8 cellular contexts compared by ENCODE assay signal in genomic region chr5:138464018-138464387, GRCh38. TPM values are rescaled to one million over a fixed set of nuclear protein-coding genes. Genes with fewer than 3 reads are reported as not detected.
DNase-seq lines count a peak whose midpoint lies in the region; ATAC-seq and TF ChIP-seq lines count a peak whose summit lies in the region.

No MANE protein-coding gene starts in this region.

- H3K4me3 ChIP-seq in LNCaP clone FGC (ENCODE audit: low read depth, low read length) (peak overlapping the region; percentile 75), RWPE2 (ENCODE audit: severe bottlenecking) (peak overlapping the region; percentile 86), foreskin fibroblast (ENCODE audit: low read depth in 1 of 2, low read length in 2 of 2) (peak overlapping the region; percentile 82 to 93), neuron (ENCODE audit: low read length) (peak overlapping the region; percentile 90)

- peak; percentile 94 for DNase-seq in H4 (ENCODE audit: low spot score)
- DNase-seq in LNCaP clone FGC (ENCODE audit: low read depth): peak; percentile 61
- peak; percentile 95 for DNase-seq in RWPE2 (ENCODE audit: low spot score)
- DNase-seq in activated gamma-delta T cell (lab: John Stamatoyannopoulos, UW): peak; percentile 90
- peak; percentile 96 to 99 for DNase-seq in foreskin fibroblast
- peak; percentile 92 for DNase-seq in stromal cell of bone marrow (ENCODE audit: low read depth)

- peak; percentile 56 for TF ChIP-seq CTCF in LNCaP clone FGC (IDR thresholded peaks at IDR 0.05; ENCODE audit: control insufficient read depth, extremely low read depth, insufficient read depth)
- TF ChIP-seq CTCF in RWPE2 (IDR thresholded peaks at IDR 0.05; ENCODE audit: poor library complexity, severe bottlenecking): peak; percentile 100
- peak; percentile 85 for TF ChIP-seq CTCF in foreskin fibroblast (IDR thresholded peaks at IDR 0.05; ENCODE audit: low read depth, low read length)

- H3K9me3 ChIP-seq in ES-I3 (ENCODE audit: control insufficient read depth, insufficient read depth, low read length) (no peaks in the 10 kb centered on the region), RWPE2 (ENCODE audit: severe bottlenecking) (no peaks in the 10 kb centered on the region), neuron (ENCODE audit: low read length) (no peaks in the 10 kb centered on the region)

- H3K27me3 ChIP-seq in RWPE2 (ENCODE audit: insufficient read depth, poor library complexity, severe bottlenecking) (no peaks in the 10 kb centered on the region), neuron (ENCODE audit: insufficient read depth, low read length) (no peaks in the 10 kb centered on the region)

- ATAC-seq in RWPE2 (ENCODE audit: low read depth): peak; percentile 64

- peak overlapping the region; percentile 93 for H3K9ac ChIP-seq in ES-I3 (ENCODE audit: low read depth, low read length)

- H2AFZ ChIP-seq in neuron (ENCODE audit: low read depth, low read length): peak overlapping the region; percentile 93

- H3K4me1 ChIP-seq in ES-I3 (ENCODE audit: insufficient read depth, low read length) (no peaks in the 10 kb centered on the region; the same call in 1 of the 2 replicates), RWPE2 (ENCODE audit: insufficient read depth, poor library complexity, severe bottlenecking) (no peaks in the 10 kb centered on the region), neuron (ENCODE audit: insufficient read depth, low read length) (peaks cover 18% of the 10 kb centered on the region)

- H3K36me3 ChIP-seq in ES-I3 (ENCODE audit: insufficient read depth, low read length): no peaks in the 10 kb centered on the region
- peaks cover 26% of the 10 kb centered on the region for H3K36me3 ChIP-seq in RWPE2 (ENCODE audit: low read depth)
- H3K36me3 ChIP-seq in neuron (ENCODE audit: insufficient read depth, low read length): no peaks in the 10 kb centered on the region

- H3K27ac ChIP-seq in RWPE2 (ENCODE audit: poor library complexity, severe bottlenecking): peak overlapping the region; percentile 75

RNA-seq across cellular contexts. Expression of gene EGR1, which starts 1.3 kb away (rescaled TPM):
- total RNA-seq in H4 (2014; rRNA removed; shearing (Covaris generic)): 5.5 and 9.3 TPM in 2 replicates

RNA-seq across cellular contexts. Expression of gene REEP2, which starts 25.1 kb away (rescaled TPM):
- total RNA-seq in H4 (2014; rRNA removed; shearing (Covaris generic)): 2.1 and 6.0 TPM in 2 replicates

Comparison
In these comparisons a context has a peak if more than half of its experiments do, and no peak if none do; other contexts are left out.
1. Peak in every context shown above with its lines: DNase-seq, ATAC-seq, H3K4me3 ChIP-seq and H3K27ac ChIP-seq.